In the genomic region with DNA sequence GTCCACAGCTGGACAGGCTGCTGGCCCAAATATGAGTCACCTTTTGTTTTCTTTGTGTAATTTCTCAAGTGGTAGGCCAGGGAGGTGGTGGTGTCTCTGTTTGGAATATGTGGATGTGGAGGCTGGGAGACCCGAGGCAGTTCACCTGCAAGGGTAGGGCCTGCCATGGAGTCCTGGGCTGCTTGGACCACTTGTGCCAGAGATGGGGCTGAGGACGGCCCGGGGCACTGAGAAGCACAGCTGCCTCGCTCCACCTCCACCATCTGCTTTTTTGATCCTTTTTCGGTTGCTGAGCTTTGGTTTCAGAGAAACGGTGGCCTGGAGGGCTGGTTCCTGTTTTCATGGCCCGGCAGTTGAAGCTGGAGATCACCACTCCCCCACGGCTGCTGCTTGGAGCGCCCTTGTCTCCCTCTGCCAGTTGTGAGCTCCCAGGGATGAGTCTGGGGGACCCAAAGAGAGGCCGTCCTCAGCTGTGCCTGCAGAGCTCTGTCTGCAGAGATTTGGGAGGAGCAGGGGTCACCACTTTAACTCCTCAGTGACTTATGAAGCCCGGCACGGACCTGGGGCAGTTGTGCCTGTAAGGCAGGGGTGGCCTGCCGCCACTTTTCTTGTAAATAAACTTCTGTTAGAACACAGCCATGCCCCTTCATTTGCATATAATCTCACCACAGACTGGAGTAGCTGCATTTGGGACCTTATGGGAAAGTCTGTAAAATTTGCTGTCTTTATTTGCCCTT, we compare ENCODE assay signal across 8 cellular contexts. TPM values are rescaled to one million over a fixed set of nuclear protein-coding genes. Genes with fewer than 3 reads are reported as not detected.
A peak's percentile ranks its signal among the peaks of the same experiment; 100 is the strongest.
DNase-seq lines count a peak whose midpoint lies in the region; ATAC-seq and TF ChIP-seq lines count a peak whose summit lies in the region.

No MANE protein-coding gene starts in this region.

- no peak overlapping the region for H3K4me3 ChIP-seq in CD4-positive, CD25-positive, alpha-beta regulatory T cell (ENCODE audit: low read depth, low read length)
- H3K4me3 ChIP-seq in gastroesophageal sphincter (no peak overlapping the region), transverse colon (no peak overlapping the region)

- no peak for TF ChIP-seq CTCF in gastroesophageal sphincter (IDR thresholded peaks at IDR 0.05)
- TF ChIP-seq CTCF in transverse colon (IDR thresholded peaks at IDR 0.05), result no peak

- peak in 1 of 3 donors; percentile 74 for DNase-seq in CD4-positive, CD25-positive, alpha-beta regulatory T cell
- DNase-seq in SIG-M5 treated with dmso at 0.1 percent for 504 hours (lab: John Stamatoyannopoulos, UW; ENCODE audit: unreplicated experiment) (peak; percentile 88), transverse colon (peak; percentile 66), NCI-H1930 (lab: John Stamatoyannopoulos, UW) (no peak), COLO829 (ENCODE audit: low spot score) (no peak)

- in situ Hi-C loops in transverse colon (cut with MboI; ENCODE audit: low pct_ligation_motif_present in 1 of 4, low pct_unique_long_range_greater_than_20kb in 1 of 4, low sequenced_read_pairs in 3 of 4), result no loop called here

- 14 to 68% methylated on average over 1 to 4 of the region's 13 CpGs for WGBS in gastroesophageal sphincter (ENCODE audit: low coverage in 1 of 2), 2 donors
- WGBS in transverse colon (ENCODE audit: low coverage in 1 of 2), 2 donors, result 60% methylated on average over 13 of the region's 13 CpGs; no CpG with 5 or more reads in 1 of the 2 donors

- H3K27me3 ChIP-seq in CD4-positive, CD25-positive, alpha-beta regulatory T cell (ENCODE audit: control insufficient read depth, insufficient read depth, low read length), result no peaks in the 10 kb centered on the region
- H3K27me3 ChIP-seq in gastroesophageal sphincter, result no peaks in the 10 kb centered on the region
- H3K27me3 ChIP-seq in transverse colon, result no peaks in the 10 kb centered on the region

- no peaks in the 10 kb centered on the region for H3K9me3 ChIP-seq in CD4-positive, CD25-positive, alpha-beta regulatory T cell (ENCODE audit: control insufficient read depth in 2 of 2, low read length in 2 of 2)
- no peaks in the 10 kb centered on the region for H3K9me3 ChIP-seq in gastroesophageal sphincter
- no peaks in the 10 kb centered on the region for H3K9me3 ChIP-seq in transverse colon

- H3K9me3 Mint-ChIP-seq in CD4-positive, CD25-positive, alpha-beta regulatory T cell, result no peaks in the 10 kb centered on the region

- H3K36me3 ChIP-seq in CD4-positive, CD25-positive, alpha-beta regulatory T cell (ENCODE audit: control insufficient read depth, insufficient read depth, low read length), result peaks cover 38% of the 10 kb centered on the region
- H3K36me3 ChIP-seq in gastroesophageal sphincter (peaks cover 0 to 38% of the 10 kb centered on the region in 2 donors), transverse colon (no peaks in the 10 kb centered on the region)

- no peaks in the 10 kb centered on the region for H3K27me3 Mint-ChIP-seq in CD4-positive, CD25-positive, alpha-beta regulatory T cell

- H3K27ac ChIP-seq in CD4-positive, CD25-positive, alpha-beta regulatory T cell (ENCODE audit: insufficient read depth, low read length, poor library complexity, severe bottlenecking), result peak overlapping the region; percentile 35
- H3K27ac ChIP-seq in gastroesophageal sphincter (peak overlapping the region in 3 of 4 donors; percentile 88 to 91 (median 89)), transverse colon (peak overlapping the region; percentile 75 to 88 (median 86))

- peaks cover 11 to 78% (median 44%) of the 10 kb centered on the region in 4 donors for H3K4me1 Mint-ChIP-seq in CD4-positive, CD25-positive, alpha-beta regulatory T cell

- no peak for TF ChIP-seq EP300 in gastroesophageal sphincter (IDR thresholded peaks at IDR 0.05)
- TF ChIP-seq EP300 in transverse colon (IDR thresholded peaks at IDR 0.05; ENCODE audit: low read depth), result no peak

- H3K4me3 Mint-ChIP-seq in CD4-positive, CD25-positive, alpha-beta regulatory T cell, result peak overlapping the region in 3 of 4 donors; percentile 47 to 73 (median 48)

- intact Hi-C loops in transverse colon (cut with DNase I; ENCODE audit: low total_unique reads), result no loop called here

- peaks cover 68% of the 10 kb centered on the region for H3K4me1 ChIP-seq in CD4-positive, CD25-positive, alpha-beta regulatory T cell (ENCODE audit: control insufficient read depth, insufficient read depth, low read length, poor library complexity, severe bottlenecking)
- H3K4me1 ChIP-seq in gastroesophageal sphincter (peaks cover 21 to 69% (median 56%) of the 10 kb centered on the region in 3 donors), transverse colon (peaks cover 52 to 70% (median 57%) of the 10 kb centered on the region in 4 donors)

- peaks cover 18% of the 10 kb centered on the region for H3K36me3 Mint-ChIP-seq in CD4-positive, CD25-positive, alpha-beta regulatory T cell

- peak overlapping the region; percentile 84 to 96 (median 89) for H3K27ac Mint-ChIP-seq in CD4-positive, CD25-positive, alpha-beta regulatory T cell

- TF ChIP-seq POLR2A in gastroesophageal sphincter (IDR thresholded peaks at IDR 0.05) (no peak), transverse colon (IDR thresholded peaks at IDR 0.05) (no peak)

- ATAC-seq in CD4-positive, CD25-positive, alpha-beta regulatory T cell (ENCODE audit: low read depth in 2 of 2), result no peak
- peak; percentile 33 for ATAC-seq in GM19043 (IDR thresholded peaks at IDR 0.05; ENCODE audit: low read depth, unreplicated experiment)
- ATAC-seq in HG03108 (IDR thresholded peaks at IDR 0.05; ENCODE audit: unreplicated experiment), result peak; percentile 24
- ATAC-seq in gastroesophageal sphincter, result no peak

RNA-seq across cellular contexts. Expression of gene TTC7A, which starts 42.2 kb away (rescaled TPM):
- total RNA-seq in CD4-positive, CD25-positive, alpha-beta regulatory T cell, result 65.0 TPM
- polyA plus RNA-seq in CD4-positive, CD25-positive, alpha-beta regulatory T cell, result 10 to 100 TPM; 14.5 to 18.3 (median 16.6) TPM
- total RNA-seq in gastroesophageal sphincter, result 10 to 100 TPM; 21.6 to 29.1 (median 24.4) TPM
- 100 to 1,000 TPM in 1 of 4 donors, 10 to 100 TPM in 3; 40.2 to 212 (median 51.2) TPM for total RNA-seq in transverse colon

Comparison
In these comparisons a context has a peak if more than half of its experiments do, and no peak if none do; other contexts are left out.
1. ATAC-seq: peak in GM19043 (single experiment) and HG03108 (single experiment); none in CD4-positive, CD25-positive, alpha-beta regulatory T cell (0 of 2) and gastroesophageal sphincter (single experiment).
2. DNase-seq: peak in SIG-M5 treated with dmso at 0.1 percent for 504 hours (single experiment) and transverse colon (single experiment); none in NCI-H1930 (0 of 2) and COLO829 (single experiment).
3. H3K27ac ChIP-seq: peak in every context shown above with its lines; median percentile 89 in gastroesophageal sphincter; 86 in transverse colon; 35 in CD4-positive, CD25-positive, alpha-beta regulatory T cell.